8 cellular contexts compared by ENCODE assay signal in the genomic region with DNA sequence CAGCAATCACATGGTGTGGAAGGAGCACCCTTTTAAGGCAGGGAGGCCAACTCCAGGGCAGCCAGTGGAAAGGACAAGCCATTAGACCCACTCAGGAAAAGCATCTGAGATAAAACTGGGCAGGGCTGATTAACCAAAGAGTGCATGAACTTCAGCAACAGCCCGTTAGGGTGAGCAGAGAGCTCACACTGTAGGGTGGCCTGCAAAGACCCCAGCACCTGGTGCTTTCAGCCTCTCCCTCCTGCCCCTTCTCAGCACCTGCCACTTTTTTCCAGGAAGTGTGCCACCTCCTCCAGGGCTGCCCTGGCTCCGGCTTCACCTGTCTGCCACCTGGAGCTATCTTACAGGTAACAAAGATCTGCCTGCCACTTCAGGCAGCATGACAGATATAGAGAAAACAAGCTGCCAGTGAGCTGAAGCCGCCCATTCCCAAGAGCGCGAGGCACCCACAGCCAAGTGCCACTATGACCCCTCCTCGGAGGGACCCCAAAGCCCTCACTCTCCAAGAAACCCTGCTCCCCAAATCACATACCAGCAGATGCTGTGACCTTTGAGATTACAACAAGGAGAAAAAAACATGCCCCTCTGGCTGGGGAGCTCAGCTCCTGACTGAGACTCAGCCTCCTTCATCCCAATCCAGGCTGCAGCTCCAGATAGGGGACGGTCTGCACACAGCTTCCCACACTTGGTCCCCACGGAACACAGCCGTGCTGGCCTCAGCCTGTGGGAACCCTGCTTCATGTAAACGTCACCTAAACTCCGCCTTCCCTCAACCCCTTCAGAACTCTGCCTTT.
DNase-seq lines count a peak whose midpoint lies in the region; ATAC-seq and TF ChIP-seq lines count a peak whose summit lies in the region.
"Had no signal": no experiment of that assay in that cellular context is flagged by ENCODE, and none has a peak within 500 bp of the region (broad histone marks: within the 10 kb centered on the region; RNA-seq: fewer than 3 reads in every experiment).

No MANE protein-coding gene starts in this region.

- no peak overlapping the region for H3K27ac ChIP-seq in neural progenitor cell

- H4K20me1 ChIP-seq in neural progenitor cell (ENCODE audit: low read depth), result no peaks in the 10 kb centered on the region

- no peak for DNase-seq in WTC11 (ENCODE audit: low spot score)
- DNase-seq in sciatic nerve (ENCODE audit: low spot score), result peak; percentile 51
- no peak for DNase-seq in kidney tubule cell (ENCODE audit: low spot score)
- DNase-seq in neural progenitor cell (ENCODE audit: low spot score), result no peak

- no peak overlapping the region for H3K4me3 Mint-ChIP-seq in WTC11
- H3K4me3 Mint-ChIP-seq in neural progenitor cell, result no peak overlapping the region

- H3K27me3 ChIP-seq in neural progenitor cell, result no peaks in the 10 kb centered on the region

- H3K27ac Mint-ChIP-seq in WTC11 (peak overlapping the region; percentile 71; the same call in 1 of the 2 replicates), neural progenitor cell (no peak overlapping the region)

- peak; percentile 20 for ATAC-seq in GM18909 (IDR thresholded peaks at IDR 0.05; ENCODE audit: poor library complexity, unreplicated experiment)
- ATAC-seq in HG03280 (IDR thresholded peaks at IDR 0.05; ENCODE audit: unreplicated experiment), result peak; percentile 9
- ATAC-seq in WTC11, result no peak
- ATAC-seq in sciatic nerve, result no peak
- ATAC-seq in GM21381 (IDR thresholded peaks at IDR 0.05; ENCODE audit: unreplicated experiment), result no peak
- ATAC-seq: K562 had no signal

- no peak for TF ChIP-seq CTCF in WTC11 (IDR thresholded peaks at IDR 0.05)
- no peak for TF ChIP-seq CTCF in neural progenitor cell (IDR thresholded peaks at IDR 0.05)

- POLR2A ChIA-PET in WTC11 (lab: Charles Lee), result interaction anchor here (0.6 kb wide), 1 partner anchor 66 kb away, joined by 9 read pairs; no protein-coding TSS in a partner anchor

- H3K9me3 Mint-ChIP-seq in WTC11 (no peaks in the 10 kb centered on the region), neural progenitor cell (no peaks in the 10 kb centered on the region)

- H3K36me3 Mint-ChIP-seq in WTC11 (peaks cover 37% of the 10 kb centered on the region), neural progenitor cell (peaks cover 7% of the 10 kb centered on the region)

- intact Hi-C loops in sciatic nerve (cut with DNase I), result no loop called here

- H3K4me1 ChIP-seq in neural progenitor cell, result no peaks in the 10 kb centered on the region

- H3K9me3 ChIP-seq in neural progenitor cell (ENCODE audit: low read depth), result no peaks in the 10 kb centered on the region

- H3K4me2 ChIP-seq in neural progenitor cell, result no peak overlapping the region

- CTCF ChIA-PET in WTC11 (lab: Charles Lee), result interaction anchor here (1.3 kb wide), 1 partner anchor 79 kb away, joined by 7 read pairs; no protein-coding TSS in a partner anchor

- peaks cover 15% of the 10 kb centered on the region for H3K4me1 Mint-ChIP-seq in WTC11
- H3K4me1 Mint-ChIP-seq in neural progenitor cell, result peaks cover 8% of the 10 kb centered on the region

- no peaks in the 10 kb centered on the region for H3F3A ChIP-seq in neural progenitor cell (ENCODE audit: low read depth)

- H3K9ac ChIP-seq in neural progenitor cell, result no peak overlapping the region

- no peak overlapping the region for H3K4me3 ChIP-seq in neural progenitor cell
- H3K4me3 ChIP-seq: K562 had no signal

- H3K27me3 Mint-ChIP-seq in WTC11 (ENCODE audit: low read depth), result no peaks in the 10 kb centered on the region
- H3K27me3 Mint-ChIP-seq in neural progenitor cell (ENCODE audit: insufficient read depth, low read depth), result peaks cover 2% of the 10 kb centered on the region

- H3K36me3 ChIP-seq in neural progenitor cell, result no peaks in the 10 kb centered on the region

- H3K79me2 ChIP-seq in neural progenitor cell (ENCODE audit: low read depth), result no peaks in the 10 kb centered on the region

- no peak overlapping the region for H2AFZ ChIP-seq in neural progenitor cell (replicated peaks)

TF ChIP-seq in WTC11, 78 proteins besides CTCF, POLR2A, EP300 and RAD21:
- TF ChIP-seq RELA (CRISPR knock-in tag; IDR thresholded peaks at IDR 0.05; ENCODE audit: borderline replicate concordance), result no peak
- TF ChIP-seq, protein P1, sequence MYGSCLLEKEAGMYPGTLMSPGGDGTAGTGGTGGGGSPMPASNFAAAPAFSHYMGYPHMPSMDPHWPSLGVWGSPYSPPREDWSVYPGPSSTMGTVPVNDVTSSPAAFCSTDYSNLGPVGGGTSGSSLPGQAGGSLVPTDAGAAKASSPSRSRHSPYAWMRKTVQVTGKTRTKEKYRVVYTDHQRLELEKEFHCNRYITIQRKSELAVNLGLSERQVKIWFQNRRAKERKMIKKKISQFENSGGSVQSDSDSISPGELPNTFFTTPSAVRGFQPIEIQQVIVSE (CRISPR knock-in tag; IDR thresholded peaks at IDR 0.05; ENCODE audit: borderline replicate concordance), result no peak

Comparison
In these comparisons a context has a peak if more than half of its experiments do, and no peak if none do; other contexts are left out.
1. ATAC-seq: peak in GM18909 (single experiment) and HG03280 (single experiment); none in WTC11 (single experiment), sciatic nerve (single experiment) and GM21381 (single experiment).